1 cellular context compared by ENCODE assay signal in the genomic region with DNA sequence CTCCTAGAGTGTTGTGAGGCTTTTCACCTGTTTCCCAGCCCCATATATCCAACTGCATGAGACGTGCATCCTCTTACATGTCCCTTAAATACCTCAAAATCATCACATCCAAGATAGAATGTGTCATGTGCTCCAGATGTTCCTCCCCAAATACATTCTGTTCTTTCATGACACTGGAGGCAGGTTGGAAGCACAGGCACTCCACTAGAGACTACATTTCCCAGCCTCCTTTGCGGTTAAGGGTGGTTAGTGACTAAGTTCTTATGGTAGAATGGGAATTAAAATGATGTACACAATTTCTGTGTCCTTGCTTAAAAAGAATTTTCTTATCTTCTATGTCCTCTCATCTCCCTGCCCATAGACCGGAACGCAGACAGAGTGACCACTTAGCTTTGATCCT.
TF ChIP-seq lines count a peak whose summit lies in the region.

No MANE protein-coding gene starts in this region.

TF ChIP-seq in GM12878, 131 proteins besides CTCF, POLR2A, EP300 and RAD21 (continued from another document):
- TF ChIP-seq, protein P1, sequence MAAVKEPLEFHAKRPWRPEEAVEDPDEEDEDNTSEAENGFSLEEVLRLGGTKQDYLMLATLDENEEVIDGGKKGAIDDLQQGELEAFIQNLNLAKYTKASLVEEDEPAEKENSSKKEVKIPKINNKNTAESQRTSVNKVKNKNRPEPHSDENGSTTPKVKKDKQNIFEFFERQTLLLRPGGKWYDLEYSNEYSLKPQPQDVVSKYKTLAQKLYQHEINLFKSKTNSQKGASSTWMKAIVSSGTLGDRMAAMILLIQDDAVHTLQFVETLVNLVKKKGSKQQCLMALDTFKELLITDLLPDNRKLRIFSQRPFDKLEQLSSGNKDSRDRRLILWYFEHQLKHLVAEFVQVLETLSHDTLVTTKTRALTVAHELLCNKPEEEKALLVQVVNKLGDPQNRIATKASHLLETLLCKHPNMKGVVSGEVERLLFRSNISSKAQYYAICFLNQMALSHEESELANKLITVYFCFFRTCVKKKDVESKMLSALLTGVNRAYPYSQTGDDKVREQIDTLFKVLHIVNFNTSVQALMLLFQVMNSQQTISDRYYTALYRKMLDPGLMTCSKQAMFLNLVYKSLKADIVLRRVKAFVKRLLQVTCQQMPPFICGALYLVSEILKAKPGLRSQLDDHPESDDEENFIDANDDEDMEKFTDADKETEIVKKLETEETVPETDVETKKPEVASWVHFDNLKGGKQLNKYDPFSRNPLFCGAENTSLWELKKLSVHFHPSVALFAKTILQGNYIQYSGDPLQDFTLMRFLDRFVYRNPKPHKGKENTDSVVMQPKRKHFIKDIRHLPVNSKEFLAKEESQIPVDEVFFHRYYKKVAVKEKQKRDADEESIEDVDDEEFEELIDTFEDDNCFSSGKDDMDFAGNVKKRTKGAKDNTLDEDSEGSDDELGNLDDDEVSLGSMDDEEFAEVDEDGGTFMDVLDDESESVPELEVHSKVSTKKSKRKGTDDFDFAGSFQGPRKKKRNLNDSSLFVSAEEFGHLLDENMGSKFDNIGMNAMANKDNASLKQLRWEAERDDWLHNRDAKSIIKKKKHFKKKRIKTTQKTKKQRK (IDR thresholded peaks at IDR 0.05; ENCODE audit: low read depth, low read length), result no peak
- TF ChIP-seq SPI1 (IDR thresholded peaks at IDR 0.05; ENCODE audit: borderline replicate concordance, insufficient read depth, low read depth, low read length) (no peak), SIX5 (IDR thresholded peaks at IDR 0.05; ENCODE audit: low read depth, low read length, severe bottlenecking) (peak; percentile 55), RUNX3 (IDR thresholded peaks at IDR 0.05; ENCODE audit: low read length) (peak; percentile 56), RAD51 (IDR thresholded peaks at IDR 0.05) (no peak)
- TF ChIP-seq, protein P2, sequence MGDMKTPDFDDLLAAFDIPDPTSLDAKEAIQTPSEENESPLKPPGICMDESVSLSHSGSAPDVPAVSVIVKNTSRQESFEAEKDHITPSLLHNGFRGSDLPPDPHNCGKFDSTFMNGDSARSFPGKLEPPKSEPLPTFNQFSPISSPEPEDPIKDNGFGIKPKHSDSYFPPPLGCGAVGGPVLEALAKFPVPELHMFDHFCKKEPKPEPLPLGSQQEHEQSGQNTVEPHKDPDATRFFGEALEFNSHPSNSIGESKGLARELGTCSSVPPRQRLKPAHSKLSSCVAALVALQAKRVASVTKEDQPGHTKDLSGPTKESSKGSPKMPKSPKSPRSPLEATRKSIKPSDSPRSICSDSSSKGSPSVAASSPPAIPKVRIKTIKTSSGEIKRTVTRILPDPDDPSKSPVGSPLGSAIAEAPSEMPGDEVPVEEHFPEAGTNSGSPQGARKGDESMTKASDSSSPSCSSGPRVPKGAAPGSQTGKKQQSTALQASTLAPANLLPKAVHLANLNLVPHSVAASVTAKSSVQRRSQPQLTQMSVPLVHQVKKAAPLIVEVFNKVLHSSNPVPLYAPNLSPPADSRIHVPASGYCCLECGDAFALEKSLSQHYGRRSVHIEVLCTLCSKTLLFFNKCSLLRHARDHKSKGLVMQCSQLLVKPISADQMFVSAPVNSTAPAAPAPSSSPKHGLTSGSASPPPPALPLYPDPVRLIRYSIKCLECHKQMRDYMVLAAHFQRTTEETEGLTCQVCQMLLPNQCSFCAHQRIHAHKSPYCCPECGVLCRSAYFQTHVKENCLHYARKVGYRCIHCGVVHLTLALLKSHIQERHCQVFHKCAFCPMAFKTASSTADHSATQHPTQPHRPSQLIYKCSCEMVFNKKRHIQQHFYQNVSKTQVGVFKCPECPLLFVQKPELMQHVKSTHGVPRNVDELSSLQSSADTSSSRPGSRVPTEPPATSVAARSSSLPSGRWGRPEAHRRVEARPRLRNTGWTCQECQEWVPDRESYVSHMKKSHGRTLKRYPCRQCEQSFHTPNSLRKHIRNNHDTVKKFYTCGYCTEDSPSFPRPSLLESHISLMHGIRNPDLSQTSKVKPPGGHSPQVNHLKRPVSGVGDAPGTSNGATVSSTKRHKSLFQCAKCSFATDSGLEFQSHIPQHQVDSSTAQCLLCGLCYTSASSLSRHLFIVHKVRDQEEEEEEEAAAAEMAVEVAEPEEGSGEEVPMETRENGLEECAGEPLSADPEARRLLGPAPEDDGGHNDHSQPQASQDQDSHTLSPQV (IDR thresholded peaks at IDR 0.05), result no peak
